Comparison of ENCODE assay signal across 25 cellular contexts in genomic region chr14:90587252-90587910, GRCh38.
"Had no signal": no experiment of that assay in that cellular context is flagged by ENCODE, and none has a peak within 500 bp of the region (broad histone marks: within the 10 kb centered on the region; RNA-seq: fewer than 3 reads in every experiment).

No MANE protein-coding gene starts in this region.

- ATAC-seq: activated CD4-positive, alpha-beta T cell treated with anti-CD3 and anti-CD28 coated beads for 36 hours; activated CD4-positive, CD25-positive, alpha-beta regulatory T cell treated with anti-CD3 and anti-CD28 coated beads, Interleukin-2, amount 50 U/mL, for 24 hours; activated CD8-positive, alpha-beta T cell treated with anti-CD3 and anti-CD28 coated beads, Interleukin-2, amount 10 ng/mL, durations not matched to agents 7 days and 5 days; activated naive CD8-positive, alpha-beta T cell treated with anti-CD3 and anti-CD28 coated beads, Interleukin-2, amount 50 U/mL, for 24 hours; activated T-cell treated with anti-CD3 and anti-CD28 coated beads, Interleukin-2, amount 50 U/mL, for 4 hours; Panc1; WTC11 had no signal

- H3K9me3 ChIP-seq: SJSA1, SK-N-SH had no signal

- H3K27me3 ChIP-seq: SJSA1 had no signal

- H3K4me1 ChIP-seq: SJSA1 had no signal

- H3K4me3 ChIP-seq: SJSA1 had no signal

- H3K36me3 ChIP-seq: SJSA1 had no signal

- DNase-seq: activated CD4-positive, alpha-beta T cell treated with anti-CD3 and anti-CD28 coated beads for 36 hours; activated CD4-positive, alpha-beta T cell treated with anti-CD3 and anti-CD28 coated beads, Interleukin-2, amount 10 ng/mL, durations not matched to agents 7 days and 5 days; activated CD4-positive, alpha-beta T cell treated with anti-CD3 and anti-CD28 coated beads, Interleukin-2, amount 50 U/mL, for 48 hours; activated CD8-positive, alpha-beta T cell treated with anti-CD3 and anti-CD28 coated beads, Interleukin-2, amount 10 ng/mL, durations not matched to agents 7 days and 5 days; activated effector memory CD4-positive, alpha-beta T cell treated with Interleukin-2 at 50 U/mL for 16 hours; activated naive CD4-positive, alpha-beta T cell treated with anti-CD3 and anti-CD28 coated beads, Interleukin-2, amount 10 ng/mL, durations not matched to agents 7 days and 5 days; activated naive CD8-positive, alpha-beta T cell treated with anti-CD3 and anti-CD28 coated beads, Interleukin-2, amount 50 U/mL, for 24 hours; activated T-cell treated with anti-CD3 and anti-CD28 coated beads, Interleukin-2, amount 50 U/mL, for 4 hours; anterior cingulate cortex; central memory CD4-positive, alpha-beta T cell; Karpas-422; KBM-7; NCI-H1105; NCI-H1417 treated with DMSO at 0.1 percent for 48 hours; NCI-H187 treated with DMSO at 0.1 percent for 48 hours; NCI-H2081; NCI-H345; NCI-H524 treated with DMSO at 0.1 percent for 48 hours; RPMI8226; SHP77 treated with DMSO at 0.1 percent for 48 hours; SK-N-SH had no signal

- H3K27ac ChIP-seq: SJSA1 had no signal
